1 cellular context compared by ENCODE assay signal in the genomic region with DNA sequence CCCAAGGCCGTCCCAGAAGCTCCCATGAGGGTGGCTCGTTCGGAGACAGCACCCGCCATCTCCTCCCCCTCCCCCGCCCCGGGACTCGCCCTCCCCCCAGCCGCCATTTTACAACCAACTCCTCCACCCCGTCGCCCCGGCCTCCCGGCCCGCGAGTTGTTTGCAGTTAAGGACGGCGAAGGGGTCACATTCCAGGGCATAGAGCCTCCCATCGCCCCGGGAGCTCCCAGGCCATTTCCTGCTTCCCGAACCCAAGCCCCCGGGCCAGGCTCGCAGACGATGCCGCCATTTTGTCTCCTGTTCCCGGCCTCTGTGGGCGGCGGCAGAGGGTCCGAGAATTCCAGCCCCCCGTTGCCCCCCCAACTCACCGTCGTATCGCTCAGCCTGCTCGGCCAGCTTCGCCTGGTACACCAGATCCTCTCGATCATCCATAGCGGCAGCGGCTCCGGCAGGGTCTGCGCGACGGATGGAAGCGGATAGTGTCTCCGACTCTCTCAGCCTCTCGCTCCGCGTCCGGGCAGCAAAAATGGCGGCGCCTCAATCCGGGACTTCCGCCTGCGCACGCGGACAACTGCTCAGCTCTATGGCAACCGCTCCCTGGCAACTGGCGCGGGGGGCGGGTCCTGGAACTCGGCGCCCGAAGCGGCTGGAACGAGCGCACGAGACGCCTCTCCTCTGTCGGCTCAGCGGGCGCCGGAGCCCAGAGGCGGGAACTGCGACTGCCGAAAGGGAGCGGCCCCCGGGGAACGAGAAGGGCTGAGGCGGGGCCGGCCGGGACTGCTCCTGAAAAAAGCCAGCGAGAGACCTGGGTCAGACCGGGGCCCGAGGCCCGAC.
TF ChIP-seq lines count a peak whose summit lies in the region.

A gene (minus strand): TSS at position 544 of the 834 bp plus-strand sequence. CDS start 112 bp downstream, at position 432.

TF ChIP-seq in HepG2, 621 proteins besides CTCF, POLR2A, EP300 and RAD21 (continued from another document and continues in another):
- TF ChIP-seq, protein P1, sequence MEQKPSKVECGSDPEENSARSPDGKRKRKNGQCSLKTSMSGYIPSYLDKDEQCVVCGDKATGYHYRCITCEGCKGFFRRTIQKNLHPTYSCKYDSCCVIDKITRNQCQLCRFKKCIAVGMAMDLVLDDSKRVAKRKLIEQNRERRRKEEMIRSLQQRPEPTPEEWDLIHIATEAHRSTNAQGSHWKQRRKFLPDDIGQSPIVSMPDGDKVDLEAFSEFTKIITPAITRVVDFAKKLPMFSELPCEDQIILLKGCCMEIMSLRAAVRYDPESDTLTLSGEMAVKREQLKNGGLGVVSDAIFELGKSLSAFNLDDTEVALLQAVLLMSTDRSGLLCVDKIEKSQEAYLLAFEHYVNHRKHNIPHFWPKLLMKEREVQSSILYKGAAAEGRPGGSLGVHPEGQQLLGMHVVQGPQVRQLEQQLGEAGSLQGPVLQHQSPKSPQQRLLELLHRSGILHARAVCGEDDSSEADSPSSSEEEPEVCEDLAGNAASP (CRISPR knock-in tag; IDR thresholded peaks at IDR 0.05; ENCODE audit: borderline replicate concordance), result 0 out of 2 replicates have a peak, but pooled peaks have one; percentile 34
- TF ChIP-seq ZNF350 (CRISPR knock-in tag; IDR thresholded peaks at IDR 0.05; ENCODE audit: borderline replicate concordance, low read depth), result peak; percentile 85
- no peak for TF ChIP-seq JUNB (CRISPR knock-in tag; IDR thresholded peaks at IDR 0.05; ENCODE audit: borderline replicate concordance)
- no peak for TF ChIP-seq TCF7L2 (IDR thresholded peaks at IDR 0.05; ENCODE audit: low read depth, low read length)
- TF ChIP-seq TSC22D2 (CRISPR knock-in tag; IDR thresholded peaks at IDR 0.05; ENCODE audit: borderline replicate concordance), result 0 out of 2 replicates have a peak, but pooled peaks have one; percentile 58
- no peak for TF ChIP-seq ATF7 (IDR thresholded peaks at IDR 0.05)
- peak; percentile 26; the same call in 1 of the 2 replicates for TF ChIP-seq ATF7 (CRISPR knock-in tag; IDR thresholded peaks at IDR 0.05)
- TF ChIP-seq MIXL1 (CRISPR knock-in tag; IDR thresholded peaks at IDR 0.05), result no peak
- no peak for TF ChIP-seq ZNF121 (CRISPR knock-in tag; IDR thresholded peaks at IDR 0.05)
- TF ChIP-seq, protein P2, sequence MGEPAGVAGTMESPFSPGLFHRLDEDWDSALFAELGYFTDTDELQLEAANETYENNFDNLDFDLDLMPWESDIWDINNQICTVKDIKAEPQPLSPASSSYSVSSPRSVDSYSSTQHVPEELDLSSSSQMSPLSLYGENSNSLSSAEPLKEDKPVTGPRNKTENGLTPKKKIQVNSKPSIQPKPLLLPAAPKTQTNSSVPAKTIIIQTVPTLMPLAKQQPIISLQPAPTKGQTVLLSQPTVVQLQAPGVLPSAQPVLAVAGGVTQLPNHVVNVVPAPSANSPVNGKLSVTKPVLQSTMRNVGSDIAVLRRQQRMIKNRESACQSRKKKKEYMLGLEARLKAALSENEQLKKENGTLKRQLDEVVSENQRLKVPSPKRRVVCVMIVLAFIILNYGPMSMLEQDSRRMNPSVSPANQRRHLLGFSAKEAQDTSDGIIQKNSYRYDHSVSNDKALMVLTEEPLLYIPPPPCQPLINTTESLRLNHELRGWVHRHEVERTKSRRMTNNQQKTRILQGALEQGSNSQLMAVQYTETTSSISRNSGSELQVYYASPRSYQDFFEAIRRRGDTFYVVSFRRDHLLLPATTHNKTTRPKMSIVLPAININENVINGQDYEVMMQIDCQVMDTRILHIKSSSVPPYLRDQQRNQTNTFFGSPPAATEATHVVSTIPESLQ (CRISPR knock-in tag; conservative IDR thresholded peaks at IDR 0.05), result no peak
- no peak for TF ChIP-seq ADNP (CRISPR knock-in tag; IDR thresholded peaks at IDR 0.05)
- no peak for TF ChIP-seq KLF9 (CRISPR knock-in tag; IDR thresholded peaks at IDR 0.05; ENCODE audit: low read depth)
- TF ChIP-seq ARHGAP35 (CRISPR knock-in tag; IDR thresholded peaks at IDR 0.05; ENCODE audit: borderline replicate concordance), result 0 out of 2 replicates have a peak, but pooled peaks have one; percentile 55
- no peak for TF ChIP-seq RELA (CRISPR knock-in tag; IDR thresholded peaks at IDR 0.05)
- peak; percentile 74 for TF ChIP-seq ZFY (CRISPR knock-in tag; IDR thresholded peaks at IDR 0.05)
- no peak for TF ChIP-seq SUZ12 (IDR thresholded peaks at IDR 0.05; ENCODE audit: low read depth, low read length)
- no peak for TF ChIP-seq CBX1 (IDR thresholded peaks at IDR 0.05; ENCODE audit: low read depth)
- TF ChIP-seq, protein P3, sequence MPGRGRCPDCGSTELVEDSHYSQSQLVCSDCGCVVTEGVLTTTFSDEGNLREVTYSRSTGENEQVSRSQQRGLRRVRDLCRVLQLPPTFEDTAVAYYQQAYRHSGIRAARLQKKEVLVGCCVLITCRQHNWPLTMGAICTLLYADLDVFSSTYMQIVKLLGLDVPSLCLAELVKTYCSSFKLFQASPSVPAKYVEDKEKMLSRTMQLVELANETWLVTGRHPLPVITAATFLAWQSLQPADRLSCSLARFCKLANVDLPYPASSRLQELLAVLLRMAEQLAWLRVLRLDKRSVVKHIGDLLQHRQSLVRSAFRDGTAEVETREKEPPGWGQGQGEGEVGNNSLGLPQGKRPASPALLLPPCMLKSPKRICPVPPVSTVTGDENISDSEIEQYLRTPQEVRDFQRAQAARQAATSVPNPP (CRISPR knock-in tag; IDR thresholded peaks at IDR 0.05), result 0 out of 2 replicates have a peak, but pooled peaks have one; percentile 33
- TF ChIP-seq KMT2A (CRISPR knock-in tag; IDR thresholded peaks at IDR 0.05), result no peak
- peak; percentile 59 for TF ChIP-seq TAF15 (IDR thresholded peaks at IDR 0.05; ENCODE audit: low read depth, low read length, poor library complexity, severe bottlenecking)
- TF ChIP-seq ZNF850 (CRISPR knock-in tag; conservative IDR thresholded peaks at IDR 0.05), result peak; percentile 88; the same call in 1 of the 2 replicates
- TF ChIP-seq, protein P4, sequence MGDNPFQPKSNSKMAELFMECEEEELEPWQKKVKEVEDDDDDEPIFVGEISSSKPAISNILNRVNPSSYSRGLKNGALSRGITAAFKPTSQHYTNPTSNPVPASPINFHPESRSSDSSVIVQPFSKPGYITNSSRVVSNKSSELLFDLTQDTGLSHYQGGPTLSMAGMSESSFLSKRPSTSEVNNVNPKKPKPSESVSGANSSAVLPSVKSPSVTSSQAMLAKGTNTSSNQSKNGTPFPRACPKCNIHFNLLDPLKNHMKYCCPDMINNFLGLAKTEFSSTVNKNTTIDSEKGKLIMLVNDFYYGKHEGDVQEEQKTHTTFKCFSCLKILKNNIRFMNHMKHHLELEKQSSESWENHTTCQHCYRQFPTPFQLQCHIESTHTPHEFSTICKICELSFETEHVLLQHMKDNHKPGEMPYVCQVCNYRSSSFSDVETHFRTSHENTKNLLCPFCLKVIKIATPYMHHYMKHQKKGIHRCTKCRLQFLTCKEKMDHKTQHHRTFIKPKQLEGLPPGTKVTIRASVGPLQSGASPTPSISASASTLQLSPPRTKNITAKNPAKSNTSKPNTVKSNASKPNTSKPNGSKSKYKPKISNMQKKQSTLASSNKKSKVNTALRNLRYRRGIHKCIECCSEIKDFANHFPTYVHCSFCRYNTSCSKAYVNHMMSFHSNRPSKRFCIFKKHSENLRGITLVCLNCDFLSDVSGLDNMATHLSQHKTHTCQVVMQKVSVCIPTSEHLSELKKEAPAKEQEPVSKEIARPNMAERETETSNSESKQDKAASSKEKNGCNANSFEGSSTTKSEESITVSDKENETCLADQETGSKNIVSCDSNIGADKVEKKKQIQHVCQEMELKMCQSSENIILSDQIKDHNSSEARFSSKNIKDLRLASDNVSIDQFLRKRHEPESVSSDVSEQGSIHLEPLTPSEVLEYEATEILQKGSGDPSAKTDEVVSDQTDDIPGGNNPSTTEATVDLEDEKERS (CRISPR knock-in tag; IDR thresholded peaks at IDR 0.05), result 0 out of 2 replicates have a peak, but pooled peaks have one; percentile 42
- TF ChIP-seq EHMT2 (IDR thresholded peaks at IDR 0.05; ENCODE audit: borderline replicate concordance, low read depth, low read length), result no peak
- no peak for TF ChIP-seq CC2D1A (CRISPR knock-in tag; IDR thresholded peaks at IDR 0.05)
- TF ChIP-seq ZNF335 (CRISPR knock-in tag; IDR thresholded peaks at IDR 0.05), result no peak
- TF ChIP-seq, protein P5, sequence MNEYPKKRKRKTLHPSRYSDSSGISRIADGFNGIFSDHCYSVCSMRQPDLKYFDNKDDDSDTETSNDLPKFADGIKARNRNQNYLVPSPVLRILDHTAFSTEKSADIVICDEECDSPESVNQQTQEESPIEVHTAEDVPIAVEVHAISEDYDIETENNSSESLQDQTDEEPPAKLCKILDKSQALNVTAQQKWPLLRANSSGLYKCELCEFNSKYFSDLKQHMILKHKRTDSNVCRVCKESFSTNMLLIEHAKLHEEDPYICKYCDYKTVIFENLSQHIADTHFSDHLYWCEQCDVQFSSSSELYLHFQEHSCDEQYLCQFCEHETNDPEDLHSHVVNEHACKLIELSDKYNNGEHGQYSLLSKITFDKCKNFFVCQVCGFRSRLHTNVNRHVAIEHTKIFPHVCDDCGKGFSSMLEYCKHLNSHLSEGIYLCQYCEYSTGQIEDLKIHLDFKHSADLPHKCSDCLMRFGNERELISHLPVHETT (CRISPR knock-in tag; conservative IDR thresholded peaks at IDR 0.05), result no peak; the same call in 1 of the 2 replicates
- TF ChIP-seq BCL6 (CRISPR knock-in tag; IDR thresholded peaks at IDR 0.05), result no peak
- TF ChIP-seq, protein P6, sequence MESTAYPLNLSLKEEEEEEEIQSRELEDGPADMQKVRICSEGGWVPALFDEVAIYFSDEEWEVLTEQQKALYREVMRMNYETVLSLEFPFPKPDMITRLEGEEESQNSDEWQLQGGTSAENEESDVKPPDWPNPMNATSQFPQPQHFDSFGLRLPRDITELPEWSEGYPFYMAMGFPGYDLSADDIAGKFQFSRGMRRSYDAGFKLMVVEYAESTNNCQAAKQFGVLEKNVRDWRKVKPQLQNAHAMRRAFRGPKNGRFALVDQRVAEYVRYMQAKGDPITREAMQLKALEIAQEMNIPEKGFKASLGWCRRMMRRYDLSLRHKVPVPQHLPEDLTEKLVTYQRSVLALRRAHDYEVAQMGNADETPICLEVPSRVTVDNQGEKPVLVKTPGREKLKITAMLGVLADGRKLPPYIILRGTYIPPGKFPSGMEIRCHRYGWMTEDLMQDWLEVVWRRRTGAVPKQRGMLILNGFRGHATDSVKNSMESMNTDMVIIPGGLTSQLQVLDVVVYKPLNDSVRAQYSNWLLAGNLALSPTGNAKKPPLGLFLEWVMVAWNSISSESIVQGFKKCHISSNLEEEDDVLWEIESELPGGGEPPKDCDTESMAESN (CRISPR knock-in tag; conservative IDR thresholded peaks at IDR 0.05), result peak; percentile 80; the same call in 1 of the 2 replicates
- TF ChIP-seq BRD4 (CRISPR knock-in tag; IDR thresholded peaks at IDR 0.05), result peak; percentile 89; the same call in 1 of the 2 replicates
- TF ChIP-seq, protein P7, sequence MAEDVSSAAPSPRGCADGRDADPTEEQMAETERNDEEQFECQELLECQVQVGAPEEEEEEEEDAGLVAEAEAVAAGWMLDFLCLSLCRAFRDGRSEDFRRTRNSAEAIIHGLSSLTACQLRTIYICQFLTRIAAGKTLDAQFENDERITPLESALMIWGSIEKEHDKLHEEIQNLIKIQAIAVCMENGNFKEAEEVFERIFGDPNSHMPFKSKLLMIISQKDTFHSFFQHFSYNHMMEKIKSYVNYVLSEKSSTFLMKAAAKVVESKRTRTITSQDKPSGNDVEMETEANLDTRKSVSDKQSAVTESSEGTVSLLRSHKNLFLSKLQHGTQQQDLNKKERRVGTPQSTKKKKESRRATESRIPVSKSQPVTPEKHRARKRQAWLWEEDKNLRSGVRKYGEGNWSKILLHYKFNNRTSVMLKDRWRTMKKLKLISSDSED (CRISPR knock-in tag; IDR thresholded peaks at IDR 0.05), result no peak
- TF ChIP-seq NR2C2 (CRISPR knock-in tag; IDR thresholded peaks at IDR 0.05; ENCODE audit: borderline replicate concordance), result peak; percentile 61; the same call in 1 of the 2 replicates
- TF ChIP-seq, protein P8, sequence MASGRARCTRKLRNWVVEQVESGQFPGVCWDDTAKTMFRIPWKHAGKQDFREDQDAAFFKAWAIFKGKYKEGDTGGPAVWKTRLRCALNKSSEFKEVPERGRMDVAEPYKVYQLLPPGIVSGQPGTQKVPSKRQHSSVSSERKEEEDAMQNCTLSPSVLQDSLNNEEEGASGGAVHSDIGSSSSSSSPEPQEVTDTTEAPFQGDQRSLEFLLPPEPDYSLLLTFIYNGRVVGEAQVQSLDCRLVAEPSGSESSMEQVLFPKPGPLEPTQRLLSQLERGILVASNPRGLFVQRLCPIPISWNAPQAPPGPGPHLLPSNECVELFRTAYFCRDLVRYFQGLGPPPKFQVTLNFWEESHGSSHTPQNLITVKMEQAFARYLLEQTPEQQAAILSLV (CRISPR knock-in tag; IDR thresholded peaks at IDR 0.05; ENCODE audit: borderline replicate concordance), result peak; percentile 55; the same call in 1 of the 2 replicates
- TF ChIP-seq CCDC6 (CRISPR knock-in tag; IDR thresholded peaks at IDR 0.05), result peak; percentile 59
- peak; percentile 94 for TF ChIP-seq SIN3A (IDR thresholded peaks at IDR 0.05; ENCODE audit: borderline replicate concordance, low read depth, low read length)
- TF ChIP-seq RBM39 (IDR thresholded peaks at IDR 0.05; ENCODE audit: low read depth, low read length, poor library complexity, severe bottlenecking), result peak; percentile 89
- TF ChIP-seq, protein P9, sequence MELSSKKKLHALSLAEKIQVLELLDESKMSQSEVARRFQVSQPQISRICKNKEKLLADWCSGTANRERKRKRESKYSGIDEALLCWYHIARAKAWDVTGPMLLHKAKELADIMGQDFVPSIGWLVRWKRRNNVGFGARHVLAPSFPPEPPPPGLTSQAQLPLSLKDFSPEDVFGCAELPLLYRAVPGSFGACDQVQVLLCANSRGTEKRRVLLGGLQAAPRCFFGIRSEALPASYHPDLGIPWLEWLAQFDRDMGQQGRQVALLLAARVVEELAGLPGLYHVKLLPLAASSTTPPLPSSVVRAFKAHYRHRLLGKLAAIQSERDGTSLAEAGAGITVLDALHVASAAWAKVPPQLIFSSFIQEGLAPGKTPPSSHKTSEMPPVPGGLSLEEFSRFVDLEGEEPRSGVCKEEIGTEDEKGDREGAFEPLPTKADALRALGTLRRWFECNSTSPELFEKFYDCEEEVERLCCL (CRISPR knock-in tag; IDR thresholded peaks at IDR 0.05; ENCODE audit: borderline replicate concordance), result no peak
- TF ChIP-seq EED (CRISPR knock-in tag; IDR thresholded peaks at IDR 0.05), result peak; percentile 64; the same call in 1 of the 2 replicates
- TF ChIP-seq FLYWCH1 (CRISPR knock-in tag; IDR thresholded peaks at IDR 0.05), result no peak
- TF ChIP-seq PTBP1 (IDR thresholded peaks at IDR 0.05; ENCODE audit: low read depth, low read length, poor library complexity, severe bottlenecking), result no peak
- 0 out of 2 replicates have a peak, but pooled peaks have one; percentile 81 for TF ChIP-seq ZNF138 (CRISPR knock-in tag; IDR thresholded peaks at IDR 0.05; ENCODE audit: low read depth)
- TF ChIP-seq, protein P10, sequence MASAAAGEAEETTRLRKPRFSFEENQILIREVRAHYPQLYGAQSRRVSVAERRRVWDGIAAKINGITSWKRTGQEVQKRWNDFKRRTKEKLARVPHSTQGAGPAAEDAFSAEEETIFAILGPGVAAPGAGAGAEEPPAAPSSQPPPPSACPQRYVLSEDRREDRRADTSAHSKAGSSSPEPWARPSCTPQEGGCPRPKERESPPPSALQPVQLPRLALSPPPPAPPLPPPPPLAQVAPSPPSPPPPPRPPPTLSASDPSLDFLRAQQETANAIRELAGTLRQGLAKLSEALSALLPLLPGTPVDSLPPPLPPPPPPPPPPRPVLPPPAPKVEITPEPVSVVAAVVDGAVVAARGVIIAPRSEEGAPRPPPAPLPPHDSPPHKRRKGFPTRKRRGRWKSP (CRISPR knock-in tag; IDR thresholded peaks at IDR 0.05), result 0 out of 2 replicates have a peak, but pooled peaks have one; percentile 28
- no peak for TF ChIP-seq PLRG1 (conservative IDR thresholded peaks at IDR 0.05)
- TF ChIP-seq HNF4G (IDR thresholded peaks at IDR 0.05; ENCODE audit: borderline replicate concordance, low read depth, low read length), result no peak
- 0 out of 2 replicates have a peak, but pooled peaks have one; percentile 23 for TF ChIP-seq HNF4G (CRISPR knock-in tag; IDR thresholded peaks at IDR 0.05; ENCODE audit: borderline replicate concordance, low read depth)
